8 cellular contexts compared by ENCODE assay signal in genomic region chr15:48330855-48331795, GRCh38. TPM values are rescaled to one million over a fixed set of nuclear protein-coding genes. Genes with fewer than 3 reads are reported as not detected.
A peak's percentile ranks its signal among the peaks of the same experiment; 100 is the strongest.
DNase-seq lines count a peak whose midpoint lies in the region; ATAC-seq and TF ChIP-seq lines count a peak whose summit lies in the region.

Gene DUT, plus strand, starts transcription at chr15:48331429. Its CDS starts 87 bp downstream, at chr15:48331516.

- peaks cover 14% of the 10 kb centered on the region for H3K79me2 ChIP-seq in osteoblast (ENCODE audit: insufficient read depth, low read length)

- H3K9ac ChIP-seq in SK-N-MC (ENCODE audit: insufficient read length), result peak within 1 kb of the TSS; percentile 94

- H3K36me3 ChIP-seq in SK-N-MC (ENCODE audit: insufficient read depth, low read length) (peaks cover 18% of the 10 kb centered on the region), osteoblast (ENCODE audit: insufficient read depth, low read length) (peaks cover 14% of the 10 kb centered on the region), thoracic aorta (peaks cover 8% of the 10 kb centered on the region)

- in situ Hi-C loops in KBM-7 (cut with MboI; ENCODE audit: low pct_unique_long_range_greater_than_20kb, low sequenced_read_pairs), result no loop called here

- H3K4me1 ChIP-seq in osteoblast (ENCODE audit: insufficient read depth, low read length) (peaks cover 12% of the 10 kb centered on the region), thoracic aorta (ENCODE audit: control insufficient read depth in 1 of 2, low read depth in 2 of 2) (peaks cover 5 to 20% of the 10 kb centered on the region in 2 donors)

- H3K4me2 ChIP-seq in osteoblast (ENCODE audit: insufficient read depth, low read length), result peak within 1 kb of the TSS; percentile 89

- peak within 1 kb of the TSS; percentile 95 for H3K27ac ChIP-seq in SK-N-MC
- peak within 1 kb of the TSS; percentile 85 for H3K27ac ChIP-seq in osteoblast (ENCODE audit: low read depth, low read length)
- H3K27ac ChIP-seq in thoracic aorta, result peak within 1 kb of the TSS; percentile 92 to 98

- DNase-seq in Daoy (ENCODE audit: low read depth) (peak; percentile 89), KBM-7 (peak; percentile 85), SK-N-MC (ENCODE audit: low read depth, low spot score) (no peak), glomerular endothelial cell (ENCODE audit: extremely low read depth, low read depth, low spot score) (no peak), osteoblast (ENCODE audit: insufficient read length, low spot score, missing footprints) (peak; percentile 92), thoracic aorta (ENCODE audit: low spot score) (peak; percentile 43)
- peak; percentile 84 for DNase-seq in activated naive CD4-positive, alpha-beta T cell treated with anti-CD3 and anti-CD28 coated beads, Interleukin-2, amount 50 U/mL, for 16 hours

- H4K20me1 ChIP-seq in osteoblast (ENCODE audit: insufficient read depth, low read length), result peaks cover 7% of the 10 kb centered on the region

- H3K4me3 ChIP-seq in SK-N-MC (peak within 1 kb of the TSS; percentile 99), osteoblast (ENCODE audit: insufficient read depth, low read length) (peak within 1 kb of the TSS; percentile 88), thoracic aorta (peak within 1 kb of the TSS; percentile 83)

- peak within 1 kb of the TSS; percentile 96 for H2AFZ ChIP-seq in osteoblast (ENCODE audit: low read length)

- ATAC-seq in GM21723 (IDR thresholded peaks at IDR 0.05; ENCODE audit: unreplicated experiment), result peak; percentile 88
- peak; percentile 94 for ATAC-seq in thoracic aorta (ENCODE audit: insufficient number of reproducible peaks, low FRiP score, low read depth)

- H3K27me3 ChIP-seq in osteoblast (ENCODE audit: insufficient read depth, low read length) (no peaks in the 10 kb centered on the region), thoracic aorta (replicated peaks; ENCODE audit: insufficient read depth) (no peaks in the 10 kb centered on the region)

- TF ChIP-seq CTCF in osteoblast (IDR thresholded peaks at IDR 0.05; ENCODE audit: extremely low read depth, low read depth, low read length) (peak; percentile 8), thoracic aorta (IDR thresholded peaks at IDR 0.05) (no peak)

- no peaks in the 10 kb centered on the region for H3K9me3 ChIP-seq in SK-N-MC (ENCODE audit: low read depth, low read length)
- H3K9me3 ChIP-seq in osteoblast (ENCODE audit: low read depth, low read length), result no peaks in the 10 kb centered on the region
- H3K9me3 ChIP-seq in thoracic aorta, result no peaks in the 10 kb centered on the region

RNA-seq across cellular contexts. Expression of gene DUT, which starts in this region (rescaled TPM):
- 137 and 174 TPM in 2 replicates for total RNA-seq in Daoy (2014; rRNA removed; shearing (Covaris generic))
- total RNA-seq in glomerular endothelial cell (62.8 and 140 TPM in 2 replicates), osteoblast (43.6 and 49.2 TPM in 2 replicates), thoracic aorta (100 to 1,000 TPM in 1 of 2 donors, 10 to 100 TPM in 1; 50.7 to 106 TPM)

Comparison
In these comparisons a context has a peak if more than half of its experiments do, and no peak if none do; other contexts are left out.
1. DNase-seq: peak in Daoy (single experiment), KBM-7 (single experiment), activated naive CD4-positive, alpha-beta T cell treated with anti-CD3 and anti-CD28 coated beads, Interleukin-2, amount 50 U/mL, for 16 hours (single experiment), osteoblast (single experiment) and thoracic aorta (single experiment); none in SK-N-MC (single experiment) and glomerular endothelial cell (single experiment).
2. Peak in every context shown above with its lines, with median percentiles within 50 percentile points of each other: H3K27ac ChIP-seq and H3K4me3 ChIP-seq.